In the genomic region with DNA sequence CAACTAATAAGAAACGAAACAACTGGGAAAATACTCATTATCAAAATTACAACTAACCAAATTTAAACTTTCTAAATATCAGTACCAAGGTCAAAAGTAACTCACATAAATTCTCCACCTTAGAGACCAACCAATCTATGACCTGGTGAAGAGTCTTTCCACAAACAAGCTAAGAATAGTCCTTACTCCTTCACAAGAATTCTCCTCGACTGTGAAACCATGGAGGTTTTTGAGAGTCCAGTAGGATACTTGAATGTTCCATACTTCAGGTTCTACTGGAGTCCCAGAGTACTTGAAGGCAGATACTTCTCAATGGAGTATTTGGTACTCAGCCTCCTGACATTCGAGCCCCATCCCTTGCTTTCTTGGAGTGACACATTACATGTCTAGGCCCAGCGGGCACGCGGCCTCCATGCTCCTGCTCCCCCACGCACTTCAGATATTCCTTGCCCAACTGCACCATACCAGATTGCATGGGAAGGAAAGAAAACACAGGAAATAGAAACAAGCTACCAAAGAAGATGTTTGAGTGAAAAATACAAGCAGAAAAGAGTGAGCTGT, we compare ENCODE assay signal across 1 cellular context.
TF ChIP-seq lines count a peak whose summit lies in the region.

No MANE protein-coding gene starts in this region.

TF ChIP-seq in HepG2, 621 proteins besides CTCF, POLR2A, EP300 and RAD21 (continued from another document):
- no peak for TF ChIP-seq THAP9 (CRISPR knock-in tag; IDR thresholded peaks at IDR 0.05; ENCODE audit: borderline replicate concordance)
- no peak for TF ChIP-seq NFATC3 (CRISPR knock-in tag; IDR thresholded peaks at IDR 0.05)
